In genomic region chr15:91547356-91547755, GRCh38 we compare ENCODE assay signal across 31 cellular contexts.
"Had no signal": no experiment of that assay in that cellular context is flagged by ENCODE, and none has a peak within 500 bp of the region (broad histone marks: within the 10 kb centered on the region; RNA-seq: fewer than 3 reads in every experiment).

No MANE protein-coding gene starts in this region.

- DNase-seq: hippocampal formation; immature natural killer cell; kidney; left colon; left lung; lower lobe of right lung; mammary epithelial cell; mesenchymal stem cell; naive thymus-derived CD8-positive, alpha-beta T cell; nucleus accumbens; pancreas; posterior cingulate gyrus; retina; right cardiac atrium; sigmoid colon; small intestine; spleen; stimulated activated CD4-positive, alpha-beta T cell treated with anti-CD3 and anti-CD28 coated beads, Interleukin-4, amount 100 ng/mL, for 24 hours; stimulated activated naive CD4-positive, alpha-beta T cell; tibial artery; trophoblast cell; upper lobe of right lung had no signal

- H3K27me3 Mint-ChIP-seq: stimulated activated naive CD8-positive, alpha-beta T cell treated with anti-CD3 and anti-CD28 coated beads, Interleukin-15, Interleukin-2, amounts not matched to agents 100 ng/mL and 50 ng/mL, for 24 hours had no signal

- H3K36me3 ChIP-seq: left lung, lower lobe of right lung, pancreas, prostate gland, sigmoid colon, spleen, suprapubic skin, thoracic aorta, tibial artery, upper lobe of right lung had no signal

- H3K36me3 Mint-ChIP-seq: immature natural killer cell; naive thymus-derived CD8-positive, alpha-beta T cell; stimulated activated effector memory CD8-positive, alpha-beta T cell treated with anti-CD3 and anti-CD28 coated beads, Interleukin-12 subunit alpha, Interleukin-12 subunit beta, amount 100 ng/mL, for 72 hours had no signal

- ATAC-seq: left colon; left lung; lower lobe of right lung; naive thymus-derived CD8-positive, alpha-beta T cell; pancreas; right cardiac atrium; stimulated activated effector memory CD8-positive, alpha-beta T cell treated with anti-CD3 and anti-CD28 coated beads, Interleukin-12 subunit alpha, Interleukin-12 subunit beta, amount 100 ng/mL, for 72 hours; upper lobe of right lung had no signal

- H3K4me3 Mint-ChIP-seq: immature natural killer cell; naive thymus-derived CD8-positive, alpha-beta T cell; nephron; neural crest cell; stimulated activated effector memory CD8-positive, alpha-beta T cell treated with anti-CD3 and anti-CD28 coated beads, Interleukin-12 subunit alpha, Interleukin-12 subunit beta, amount 100 ng/mL, for 72 hours; stimulated activated naive CD8-positive, alpha-beta T cell treated with anti-CD3 and anti-CD28 coated beads, Interleukin-15, Interleukin-2, amounts not matched to agents 100 ng/mL and 50 ng/mL, for 24 hours had no signal

- H3K4me3 ChIP-seq: left lung, lower lobe of right lung, pancreas, prostate gland, sigmoid colon, spleen, suprapubic skin, thoracic aorta, tibial artery, upper lobe of right lung had no signal

- FAIRE-seq: islet of Langerhans, kidney, pancreas, small intestine, urothelium cell line had no signal

- H3K9me3 ChIP-seq: left lung, lower lobe of right lung, pancreas, prostate gland, sigmoid colon, spleen, suprapubic skin, thoracic aorta, tibial artery, upper lobe of right lung had no signal

- H3K27ac ChIP-seq: left lung, lower lobe of right lung, pancreas, prostate gland, sigmoid colon, spleen, suprapubic skin, thoracic aorta, tibial artery, upper lobe of right lung had no signal

- H3K27ac Mint-ChIP-seq: immature natural killer cell; naive thymus-derived CD8-positive, alpha-beta T cell; nephron; stimulated activated effector memory CD8-positive, alpha-beta T cell treated with anti-CD3 and anti-CD28 coated beads, Interleukin-12 subunit alpha, Interleukin-12 subunit beta, amount 100 ng/mL, for 72 hours; stimulated activated naive CD8-positive, alpha-beta T cell treated with anti-CD3 and anti-CD28 coated beads, Interleukin-15, Interleukin-2, amounts not matched to agents 100 ng/mL and 50 ng/mL, for 24 hours had no signal

- H3K4me1 ChIP-seq: left lung, lower lobe of right lung, pancreas, prostate gland, sigmoid colon, spleen, suprapubic skin, tibial artery, upper lobe of right lung had no signal

- H3K27me3 ChIP-seq: left lung, pancreas, suprapubic skin, tibial artery, upper lobe of right lung had no signal

- H3K9me3 Mint-ChIP-seq: immature natural killer cell; naive thymus-derived CD8-positive, alpha-beta T cell; nephron; neural crest cell; stimulated activated effector memory CD8-positive, alpha-beta T cell treated with anti-CD3 and anti-CD28 coated beads, Interleukin-12 subunit alpha, Interleukin-12 subunit beta, amount 100 ng/mL, for 72 hours; stimulated activated naive CD8-positive, alpha-beta T cell treated with anti-CD3 and anti-CD28 coated beads, Interleukin-15, Interleukin-2, amounts not matched to agents 100 ng/mL and 50 ng/mL, for 24 hours had no signal

- H3K4me1 Mint-ChIP-seq: immature natural killer cell; naive thymus-derived CD8-positive, alpha-beta T cell; stimulated activated effector memory CD8-positive, alpha-beta T cell treated with anti-CD3 and anti-CD28 coated beads, Interleukin-12 subunit alpha, Interleukin-12 subunit beta, amount 100 ng/mL, for 72 hours had no signal
